Comparison of ENCODE assay signal across 12 cellular contexts in genomic region chr2:234245945-234246344, GRCh38.
DNase-seq lines count a peak whose midpoint lies in the region; ATAC-seq and TF ChIP-seq lines count a peak whose summit lies in the region.
"Had no signal": no experiment of that assay in that cellular context is flagged by ENCODE, and none has a peak within 500 bp of the region (broad histone marks: within the 10 kb centered on the region; RNA-seq: fewer than 3 reads in every experiment).

No MANE protein-coding gene starts in this region.

- H3K36me3 ChIP-seq in SK-N-MC (ENCODE audit: insufficient read depth, low read length) (no peaks in the 10 kb centered on the region), testis (ENCODE audit: low read depth, missing control alignments) (no peaks in the 10 kb centered on the region)

- H3K27ac ChIP-seq in SK-N-MC (no peak overlapping the region), testis (no peak overlapping the region)
- H3K27ac ChIP-seq: hepatocyte had no signal

- H3K9me3 ChIP-seq in SK-N-MC (ENCODE audit: low read depth, low read length): no peaks in the 10 kb centered on the region
- H3K9me3 ChIP-seq in testis: no peaks in the 10 kb centered on the region

- peak; percentile 70 for DNase-seq in GM03348 (ENCODE audit: low spot score)
- peak; percentile 12 for DNase-seq in SK-N-MC (ENCODE audit: low read depth, low spot score)
- peak; percentile 83 for DNase-seq in fibroblast of pulmonary artery (ENCODE audit: low read depth)
- peak; percentile 77 for DNase-seq in skeletal muscle cell (ENCODE audit: low read depth)
- DNase-seq in NAMALWA (ENCODE audit: low spot score): no peak
- DNase-seq in testis: no peak
- no peak for DNase-seq in NCI-H187 treated with DMSO at 0.1 percent for 48 hours (lab: John Stamatoyannopoulos, UW)
- DNase-seq: activated B cell treated with CpG ODN at 0.5 μM for 24 hours, NCI-H1105 treated with DMSO at 0.1 percent for 48 hours had no signal

- no peak for TF ChIP-seq POLR2A in testis (IDR thresholded peaks at IDR 0.05)

- TF ChIP-seq CTCF in fibroblast of pulmonary artery (IDR thresholded peaks at IDR 0.05; ENCODE audit: low read length, missing control alignments) (no peak), testis (IDR thresholded peaks at IDR 0.05) (no peak)

- no peaks in the 10 kb centered on the region for H3K27me3 ChIP-seq in testis
- H3K27me3 ChIP-seq: hepatocyte had no signal

- intact Hi-C loops in testis (cut with DNase I; ENCODE audit: low total_unique reads): no loop called here

- no peak overlapping the region for H3K9ac ChIP-seq in SK-N-MC (ENCODE audit: insufficient read length)

- 68 to 85% methylated on average over 5 of the region's 5 CpGs for WGBS in testis, 2 donors

- H3K4me1 ChIP-seq in testis: no peaks in the 10 kb centered on the region

- ATAC-seq in HG03565 (IDR thresholded peaks at IDR 0.05; ENCODE audit: unreplicated experiment): no peak
- ATAC-seq: stimulated activated effector memory CD8-positive, alpha-beta T cell treated with anti-CD3 and anti-CD28 coated beads, Interleukin-12 subunit alpha, Interleukin-12 subunit beta, amount 100 ng/mL, for 72 hours had no signal

- no peak overlapping the region for H3K4me3 ChIP-seq in SK-N-MC
- H3K4me3 ChIP-seq in fibroblast of pulmonary artery (replicated peaks; ENCODE audit: low read depth, low read length): no peak overlapping the region
- H3K4me3 ChIP-seq in skeletal muscle cell (ENCODE audit: low read depth, low read length): no peak overlapping the region
- H3K4me3 ChIP-seq in testis: no peak overlapping the region
- H3K4me3 ChIP-seq: hepatocyte had no signal

Comparison
In these comparisons a context has a peak if more than half of its experiments do, and no peak if none do; other contexts are left out.
1. DNase-seq: peak in GM03348 (single experiment), SK-N-MC (single experiment), fibroblast of pulmonary artery (single experiment) and skeletal muscle cell (single experiment); none in NAMALWA (single experiment), testis (single experiment) and NCI-H187 treated with DMSO at 0.1 percent for 48 hours (single experiment).